ENCODE assay signal across 5 cellular contexts in the genomic region with DNA sequence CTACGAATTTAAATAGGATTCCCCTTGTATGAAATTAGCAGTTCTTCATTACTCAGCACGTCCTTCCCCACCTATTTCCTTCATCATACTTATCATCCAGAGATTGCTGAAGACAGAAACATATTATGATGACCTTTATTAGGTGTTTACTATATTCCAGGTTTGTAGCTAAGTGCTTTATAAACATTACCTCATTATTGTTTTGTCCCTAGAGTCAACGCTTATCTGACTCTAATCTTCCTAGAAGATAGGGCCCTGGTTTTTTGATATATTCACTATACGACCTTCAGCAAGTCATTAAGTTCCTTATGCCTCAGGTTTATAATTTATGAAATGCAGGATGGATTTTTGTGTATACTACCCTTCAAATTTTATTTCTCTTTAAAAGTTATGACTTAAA.
"Had no signal": no experiment of that assay in that cellular context is flagged by ENCODE, and none has a peak within 500 bp of the region (broad histone marks: within the 10 kb centered on the region; RNA-seq: fewer than 3 reads in every experiment).

No MANE protein-coding gene starts in this region.

- H3K4me3 ChIP-seq: GM12878 had no signal

- FAIRE-seq: GM12878, GM12891, GM12892, GM18507, GM19239 had no signal

- ATAC-seq: GM12878 had no signal
